Comparison of ENCODE assay signal across 12 cellular contexts in the genomic region with DNA sequence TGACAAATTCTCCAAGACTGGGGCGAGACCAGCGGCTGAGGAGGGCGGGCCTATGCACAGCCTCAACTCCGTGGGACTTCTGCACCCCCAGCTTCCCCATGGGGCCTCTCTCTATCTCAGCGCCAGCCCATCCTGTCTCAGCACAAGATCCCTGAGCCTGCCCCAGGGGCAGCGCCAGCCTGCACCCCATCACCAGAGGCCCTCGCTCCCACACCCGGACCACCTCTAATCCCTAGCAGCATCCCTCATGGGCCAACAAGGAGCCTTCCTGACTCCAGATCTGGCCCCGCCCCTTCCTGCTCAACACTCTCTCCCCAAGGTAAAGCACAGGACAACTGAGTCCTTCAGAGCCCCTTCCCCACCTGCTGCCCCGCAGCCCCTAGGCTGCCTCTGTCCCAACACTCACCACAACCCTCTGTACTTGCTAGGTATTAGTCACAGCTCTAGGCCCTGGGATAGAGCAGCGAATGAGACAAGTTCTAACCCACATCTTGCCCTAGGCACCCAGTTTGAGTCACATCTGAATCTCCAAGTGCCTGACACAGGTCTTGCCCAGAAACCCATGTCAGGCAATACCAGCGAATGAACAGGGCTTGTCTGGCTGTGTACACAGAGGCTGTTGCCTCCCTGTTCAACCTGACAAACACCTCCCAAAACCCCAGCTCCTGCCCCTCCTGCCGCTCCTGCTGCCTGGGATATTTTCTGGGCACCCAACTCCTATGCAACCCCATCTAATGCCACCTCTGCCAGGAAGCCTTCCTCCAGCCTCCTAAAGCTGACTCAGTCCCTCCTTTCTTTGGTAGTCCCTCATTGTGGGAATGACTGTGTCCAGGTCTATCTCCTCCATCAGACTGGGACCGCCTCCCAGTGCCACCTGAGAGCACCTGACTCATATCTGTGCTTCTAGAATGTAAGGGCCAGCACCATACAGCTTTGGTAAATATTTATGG. TPM values are rescaled to one million over a fixed set of nuclear protein-coding genes. Genes with fewer than 3 reads are reported as not detected.
A peak's percentile ranks its signal among the peaks of the same experiment; 100 is the strongest.
DNase-seq lines count a peak whose midpoint lies in the region; ATAC-seq and TF ChIP-seq lines count a peak whose summit lies in the region.
"Had no signal": no experiment of that assay in that cellular context is flagged by ENCODE, and none has a peak within 500 bp of the region (broad histone marks: within the 10 kb centered on the region; RNA-seq: fewer than 3 reads in every experiment).

No MANE protein-coding gene starts in this region.

- ATAC-seq in stimulated activated memory B cell treated with anti-CD40 and anti-IgM and Interleukin-4, amounts not matched to agents 10 μg/mL and 1 μg/mL and 100 μg/mL, for 72 hours: peak; percentile 57
- ATAC-seq in heart right ventricle (no peak), omental fat pad (ENCODE audit: low FRiP score) (no peak)
- ATAC-seq: CD8-positive, alpha-beta T cell had no signal

- peak overlapping the region; percentile 73 for H3K27ac Mint-ChIP-seq in activated naive CD4-positive, alpha-beta T cell treated with anti-CD3 and anti-CD28 coated beads for 36 hours
- H3K27ac Mint-ChIP-seq in stimulated activated memory B cell treated with anti-CD40 and anti-IgM and Interleukin-4, amounts not matched to agents 10 μg/mL and 1 μg/mL and 100 μg/mL, for 72 hours: no peak overlapping the region
- H3K27ac Mint-ChIP-seq: CD8-positive, alpha-beta T cell had no signal

- intact Hi-C loops in activated naive CD4-positive, alpha-beta T cell treated with anti-CD3 and anti-CD28 coated beads for 36 hours (cut with micrococcal nuclease): no loop called here
- intact Hi-C loops in heart right ventricle (cut with DNase I): no loop called here

- peak; percentile 48 for DNase-seq in activated naive CD4-positive, alpha-beta T cell treated with anti-CD3 and anti-CD28 coated beads for 36 hours
- no peak for DNase-seq in activated naive CD4-positive, alpha-beta T cell treated with anti-CD3 and anti-CD28 coated beads, Interleukin-2, amount 50 U/mL, for 16 hours
- DNase-seq in NCI-H2107 treated with DMSO at 0.1 percent for 48 hours (lab: John Stamatoyannopoulos, UW; ENCODE audit: unreplicated experiment): peak; percentile 74
- DNase-seq in epidermal melanocyte (ENCODE audit: insufficient read length, low spot score): peak; percentile 1
- DNase-seq in glomerular visceral epithelial cell (ENCODE audit: extremely low spot score): no peak
- no peak for DNase-seq in heart right ventricle
- DNase-seq in omental fat pad (ENCODE audit: low spot score): no peak
- DNase-seq: CD8-positive, alpha-beta T cell; KG1; NCI-H526 had no signal

- TF ChIP-seq CTCF in heart right ventricle (IDR thresholded peaks at IDR 0.05): no peak
- TF ChIP-seq CTCF in omental fat pad (IDR thresholded peaks at IDR 0.05): no peak

- H3K27me3 Mint-ChIP-seq in activated naive CD4-positive, alpha-beta T cell treated with anti-CD3 and anti-CD28 coated beads for 36 hours (ENCODE audit: low read depth): no peaks in the 10 kb centered on the region
- H3K27me3 Mint-ChIP-seq in stimulated activated memory B cell treated with anti-CD40 and anti-IgM and Interleukin-4, amounts not matched to agents 10 μg/mL and 1 μg/mL and 100 μg/mL, for 72 hours: peaks cover 9% of the 10 kb centered on the region

- no peak overlapping the region for H3K4me3 ChIP-seq in heart right ventricle
- H3K4me3 ChIP-seq: thoracic aorta had no signal

- no peaks in the 10 kb centered on the region for H3K9me3 ChIP-seq in heart right ventricle
- H3K9me3 ChIP-seq: thoracic aorta had no signal

- 93 to 95% methylated on average over 14 of the region's 14 CpGs for WGBS in heart right ventricle, 2 donors

- no peak overlapping the region for H3K27ac ChIP-seq in heart right ventricle
- H3K27ac ChIP-seq: thoracic aorta had no signal

- no peaks in the 10 kb centered on the region for H3K36me3 ChIP-seq in heart right ventricle

- H3K4me3 Mint-ChIP-seq in activated naive CD4-positive, alpha-beta T cell treated with anti-CD3 and anti-CD28 coated beads for 36 hours: no peak overlapping the region
- H3K4me3 Mint-ChIP-seq in stimulated activated memory B cell treated with anti-CD40 and anti-IgM and Interleukin-4, amounts not matched to agents 10 μg/mL and 1 μg/mL and 100 μg/mL, for 72 hours: no peak overlapping the region
- H3K4me3 Mint-ChIP-seq: CD8-positive, alpha-beta T cell had no signal

- no peaks in the 10 kb centered on the region for H3K27me3 ChIP-seq in heart right ventricle

- CTCF ChIA-PET in activated naive CD4-positive, alpha-beta T cell treated with anti-CD3 and anti-CD28 coated beads for 36 hours (lab: Charles Lee): no interaction called here

- H3K4me1 Mint-ChIP-seq in activated naive CD4-positive, alpha-beta T cell treated with anti-CD3 and anti-CD28 coated beads for 36 hours (ENCODE audit: low read depth): peaks cover 16% of the 10 kb centered on the region
- peaks cover 9% of the 10 kb centered on the region for H3K4me1 Mint-ChIP-seq in stimulated activated memory B cell treated with anti-CD40 and anti-IgM and Interleukin-4, amounts not matched to agents 10 μg/mL and 1 μg/mL and 100 μg/mL, for 72 hours

- no peaks in the 10 kb centered on the region for H3K9me3 Mint-ChIP-seq in activated naive CD4-positive, alpha-beta T cell treated with anti-CD3 and anti-CD28 coated beads for 36 hours
- no peaks in the 10 kb centered on the region for H3K9me3 Mint-ChIP-seq in stimulated activated memory B cell treated with anti-CD40 and anti-IgM and Interleukin-4, amounts not matched to agents 10 μg/mL and 1 μg/mL and 100 μg/mL, for 72 hours
- H3K9me3 Mint-ChIP-seq: CD8-positive, alpha-beta T cell had no signal

- no peaks in the 10 kb centered on the region for H3K36me3 Mint-ChIP-seq in activated naive CD4-positive, alpha-beta T cell treated with anti-CD3 and anti-CD28 coated beads for 36 hours (ENCODE audit: low read depth)
- no peaks in the 10 kb centered on the region for H3K36me3 Mint-ChIP-seq in stimulated activated memory B cell treated with anti-CD40 and anti-IgM and Interleukin-4, amounts not matched to agents 10 μg/mL and 1 μg/mL and 100 μg/mL, for 72 hours
- H3K36me3 Mint-ChIP-seq: CD8-positive, alpha-beta T cell had no signal

- H3K4me1 ChIP-seq in heart right ventricle: peaks cover 0 to 11% (median 6%) of the 10 kb centered on the region in 9 donors

RNA-seq across cellular contexts. Expression of gene GRIK5, which starts 18.6 kb away (rescaled TPM):
- total RNA-seq in activated naive CD4-positive, alpha-beta T cell treated with anti-CD3 and anti-CD28 coated beads for 36 hours: 1 to 10 TPM; 1.9 to 2.2 TPM
- total RNA-seq in heart right ventricle (1 to 10 TPM; 1.2 to 9.3 (median 3.0) TPM), omental fat pad (1 to 10 TPM in 3 of 4 donors, under 1 TPM in 1; 0.32 to 2.1 (median 1.6) TPM)
- 1 to 10 TPM in 1 of 2 donors, under 1 TPM in 1; 0.35 to 1.4 TPM for polyA plus RNA-seq in heart right ventricle

RNA-seq across cellular contexts. Expression of gene ZNF574, which starts 24.5 kb away (rescaled TPM):
- total RNA-seq in activated naive CD4-positive, alpha-beta T cell treated with anti-CD3 and anti-CD28 coated beads for 36 hours: 1 to 10 TPM; 8.4 to 8.8 TPM
- total RNA-seq in heart right ventricle: 10 to 100 TPM in 2 of 10 donors, 1 to 10 TPM in 8; 5.0 to 11.1 (median 8.1) TPM
- polyA plus RNA-seq in heart right ventricle: 1 to 10 TPM; 3.4 to 5.8 TPM
- 10 to 100 TPM; 11.6 to 22.9 (median 12.8) TPM for total RNA-seq in omental fat pad

RNA-seq across cellular contexts. Expression of gene ATP1A3, which starts 57.4 kb away (rescaled TPM):
- total RNA-seq in activated naive CD4-positive, alpha-beta T cell treated with anti-CD3 and anti-CD28 coated beads for 36 hours: 1 to 10 TPM; 1.1 to 1.5 TPM
- total RNA-seq in heart right ventricle: 100 to 1,000 TPM; 245 to 419 (median 347) TPM
- polyA plus RNA-seq in heart right ventricle: 10 to 100 TPM; 38.0 to 87.1 TPM
- under 1 TPM in 2 of 4 donors, not detected in 2; 0.13 to 0.28 TPM for total RNA-seq in omental fat pad

Comparison
In these comparisons a context has a peak if more than half of its experiments do, and no peak if none do; other contexts are left out.
1. DNase-seq: peak in activated naive CD4-positive, alpha-beta T cell treated with anti-CD3 and anti-CD28 coated beads for 36 hours (single experiment), NCI-H2107 treated with DMSO at 0.1 percent for 48 hours (single experiment) and epidermal melanocyte (single experiment); none in activated naive CD4-positive, alpha-beta T cell treated with anti-CD3 and anti-CD28 coated beads, Interleukin-2, amount 50 U/mL, for 16 hours (single experiment), glomerular visceral epithelial cell (single experiment), heart right ventricle (0 of 2) and omental fat pad (single experiment).
2. RNA of gene ATP1A3, which starts 57.4 kb away (total RNA-seq): 245 to 419 TPM in heart right ventricle; 1.1 to 1.5 TPM in activated naive CD4-positive, alpha-beta T cell treated with anti-CD3 and anti-CD28 coated beads for 36 hours and 0.13 to 0.28 TPM in omental fat pad; every median in the first group is over 10 times any median in the second.